Comparison of ENCODE assay signal across 16 cellular contexts in the genomic region with DNA sequence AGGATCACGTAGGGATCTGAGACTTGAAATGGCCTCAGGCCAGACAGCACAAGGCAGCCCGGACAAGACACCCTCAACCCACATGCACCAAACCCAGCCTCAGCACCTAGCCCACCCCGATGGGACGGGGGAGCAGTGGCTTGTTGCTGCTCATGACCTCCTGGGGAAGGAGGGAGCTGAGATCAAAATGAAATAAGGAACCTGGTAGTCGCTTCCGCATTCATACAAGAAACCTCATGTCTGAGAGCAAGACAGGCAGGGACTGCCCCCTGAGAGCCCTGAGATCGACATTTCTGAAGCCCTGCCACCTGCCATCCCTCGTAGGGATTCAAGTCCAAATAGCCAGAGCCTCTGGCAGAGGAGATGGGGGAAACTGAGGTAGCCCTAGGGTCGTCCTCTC. TPM values are rescaled to one million over a fixed set of nuclear protein-coding genes. Genes with fewer than 3 reads are reported as not detected.
DNase-seq lines count a peak whose midpoint lies in the region; ATAC-seq and TF ChIP-seq lines count a peak whose summit lies in the region.
"Had no signal": no experiment of that assay in that cellular context is flagged by ENCODE, and none has a peak within 500 bp of the region (broad histone marks: within the 10 kb centered on the region; RNA-seq: fewer than 3 reads in every experiment).

No MANE protein-coding gene starts in this region.

- H3K27ac ChIP-seq in colonic mucosa = no peak overlapping the region
- no peak overlapping the region for H3K27ac ChIP-seq in gastroesophageal sphincter
- H3K27ac ChIP-seq: sigmoid colon had no signal

- no peak for TF ChIP-seq CTCF in GM13977 (IDR thresholded peaks at IDR 0.05; ENCODE audit: extremely low read depth, insufficient read depth, missing control alignments)
- TF ChIP-seq CTCF in activated B cell treated with CpG ODN at 0.5 μM for 24 hours (IDR thresholded peaks at IDR 0.05) = no peak
- TF ChIP-seq CTCF in colonic mucosa (IDR thresholded peaks at IDR 0.05) = no peak
- TF ChIP-seq CTCF in gastroesophageal sphincter (IDR thresholded peaks at IDR 0.05) = no peak

- no peak overlapping the region for H3K4me3 ChIP-seq in colonic mucosa
- H3K4me3 ChIP-seq in gastroesophageal sphincter = no peak overlapping the region
- H3K4me3 ChIP-seq: heart left ventricle, sigmoid colon had no signal

- POLR2A ChIA-PET in activated B cell treated with CpG ODN at 0.5 μM for 24 hours (lab: Charles Lee) = interaction anchor here (0.9 to 2.9 kb wide), 2 partner anchors 10 to 67 kb away, joined by 3 to 52 read pairs; partner anchors contain the start of genes NDUFAF8, SLC38A10 and TEPSIN

- H3K36me3 ChIP-seq in colonic mucosa = no peaks in the 10 kb centered on the region
- H3K36me3 ChIP-seq in gastroesophageal sphincter = peaks cover 0 to 53% of the 10 kb centered on the region in 2 donors

- peak; percentile 64 for DNase-seq in GM13977 (ENCODE audit: low spot score)
- peak; percentile 85 to 91 for DNase-seq in Kasumi-1 (lab: John Stamatoyannopoulos, UW)
- DNase-seq in activated B cell treated with CpG ODN at 0.5 μM for 24 hours = peak; percentile 41
- DNase-seq in pons (ENCODE audit: low spot score) = peak; percentile 69
- DNase-seq in colonic mucosa = no peak
- no peak for DNase-seq in T-helper 9 cell
- DNase-seq in DMS79 treated with DMSO at 0.1 percent for 48 hours (lab: John Stamatoyannopoulos, UW) = no peak
- DNase-seq: CD4-positive, CD25-positive, alpha-beta regulatory T cell; left cardiac atrium; NCI-H1417; NCI-H510A treated with DMSO at 0.1 percent for 48 hours; sigmoid colon had no signal

- WGBS in gastroesophageal sphincter (ENCODE audit: low coverage in 1 of 2), 2 donors = 82% methylated on average over 7 of the region's 9 CpGs; no CpG with 5 or more reads in 1 of the 2 donors

- TF ChIP-seq EP300 in gastroesophageal sphincter (IDR thresholded peaks at IDR 0.05) = no peak

- CTCF ChIA-PET in activated B cell treated with CpG ODN at 0.5 μM for 24 hours (lab: Charles Lee) = interaction anchor here (1.0 to 1.3 kb wide), 2 partner anchors 9 to 11 kb away, joined by 4 read pairs; partner anchors contain the start of genes NDUFAF8 and TEPSIN

- peak overlapping the region; percentile 86 for H3K27ac Mint-ChIP-seq in activated B cell treated with CpG ODN at 0.5 μM for 24 hours
- H3K27ac Mint-ChIP-seq: nephron had no signal

- no peaks in the 10 kb centered on the region for H3K27me3 Mint-ChIP-seq in activated B cell treated with CpG ODN at 0.5 μM for 24 hours
- H3K27me3 Mint-ChIP-seq: activated naive CD4-positive, alpha-beta T cell treated with anti-CD3 and anti-CD28 coated beads, Interleukin-2, amount 50 U/mL, for 24 hours; CD4-positive, CD25-positive, alpha-beta regulatory T cell had no signal

- peak overlapping the region; percentile 62 for H3K4me3 Mint-ChIP-seq in activated B cell treated with CpG ODN at 0.5 μM for 24 hours
- H3K4me3 Mint-ChIP-seq: activated naive CD4-positive, alpha-beta T cell treated with anti-CD3 and anti-CD28 coated beads, Interleukin-2, amount 50 U/mL, for 24 hours; nephron had no signal

- peak; percentile 88 for ATAC-seq in activated B cell treated with CpG ODN at 0.5 μM for 24 hours (ENCODE audit: low read depth)
- no peak for ATAC-seq in gastroesophageal sphincter
- ATAC-seq: heart left ventricle, left cardiac atrium had no signal

- intact Hi-C loops in activated B cell treated with CpG ODN at 0.5 μM for 24 hours (cut with micrococcal nuclease) = loop anchor here (1.0 to 10.0 kb wide), 2 partner anchors 11 to 74 kb away; partner anchors contain the start of genes NDUFAF8 and TEPSIN
- intact Hi-C loops in colonic mucosa (cut with DNase I) = no loop called here

- in situ Hi-C loops in GM13977 (cut with MboI; ENCODE audit: low pct_unique_long_range_greater_than_20kb, low sequenced_read_pairs, unreplicated experiment) = no loop called here

- H3K27me3 ChIP-seq in colonic mucosa (no peaks in the 10 kb centered on the region), gastroesophageal sphincter (no peaks in the 10 kb centered on the region)
- H3K27me3 ChIP-seq: heart left ventricle, sigmoid colon had no signal

- H3K9me3 ChIP-seq in colonic mucosa (no peaks in the 10 kb centered on the region), gastroesophageal sphincter (peaks cover 0 to 3% (median 0%) of the 10 kb centered on the region in 3 donors)
- H3K9me3 ChIP-seq: sigmoid colon had no signal

- no peaks in the 10 kb centered on the region for H3K9me3 Mint-ChIP-seq in activated B cell treated with CpG ODN at 0.5 μM for 24 hours
- H3K9me3 Mint-ChIP-seq: activated naive CD4-positive, alpha-beta T cell treated with anti-CD3 and anti-CD28 coated beads, Interleukin-2, amount 50 U/mL, for 24 hours; CD4-positive, CD25-positive, alpha-beta regulatory T cell; nephron had no signal

- no peak for TF ChIP-seq POLR2A in gastroesophageal sphincter (IDR thresholded peaks at IDR 0.05)

- no peak overlapping the region for H3K9ac ChIP-seq in colonic mucosa (ENCODE audit: low read depth in 2 of 2, low read length in 2 of 2)

- H3K36me3 Mint-ChIP-seq in activated B cell treated with CpG ODN at 0.5 μM for 24 hours (ENCODE audit: low read depth) = peaks cover 24% of the 10 kb centered on the region

- H3K4me1 Mint-ChIP-seq in activated B cell treated with CpG ODN at 0.5 μM for 24 hours = peaks cover 38% of the 10 kb centered on the region

- H3K4me1 ChIP-seq in colonic mucosa = peaks cover 5% of the 10 kb centered on the region
- H3K4me1 ChIP-seq in gastroesophageal sphincter = peaks cover 0 to 8% (median 4%) of the 10 kb centered on the region in 3 donors

RNA-seq across cellular contexts. Expression of gene CEP131, which starts 5.7 kb away (rescaled TPM):
- total RNA-seq in activated B cell treated with CpG ODN at 0.5 μM for 24 hours = 14.2 and 15.9 TPM in 2 replicates
- 10 to 100 TPM in 1 of 2 donors, 1 to 10 TPM in 1; 4.3 to 15.0 TPM for total RNA-seq in colonic mucosa
- total RNA-seq in gastroesophageal sphincter = 10 to 100 TPM in 1 of 4 donors, 1 to 10 TPM in 3; 4.4 to 12.0 (median 6.4) TPM

RNA-seq across cellular contexts. Expression of gene TEPSIN, which starts 10.4 kb away (rescaled TPM):
- total RNA-seq in activated B cell treated with CpG ODN at 0.5 μM for 24 hours = 82.9 and 102 TPM in 2 replicates
- total RNA-seq in colonic mucosa = 10 to 100 TPM; 29.3 to 46.7 TPM
- total RNA-seq in gastroesophageal sphincter = 10 to 100 TPM in 3 of 4 donors, 1 to 10 TPM in 1; 8.0 to 43.0 (median 23.5) TPM

RNA-seq across cellular contexts. Expression of gene NDUFAF8, which starts 10.7 kb away (rescaled TPM):
- total RNA-seq in activated B cell treated with CpG ODN at 0.5 μM for 24 hours (52.8 and 55.8 TPM in 2 replicates), colonic mucosa (10 to 100 TPM; 22.4 to 58.2 TPM), gastroesophageal sphincter (10 to 100 TPM; 16.9 to 38.4 (median 22.3) TPM)

Comparison
In these comparisons a context has a peak if more than half of its experiments do, and no peak if none do; other contexts are left out.
1. DNase-seq: peak in GM13977 (single experiment), Kasumi-1 (2 of 2), activated B cell treated with CpG ODN at 0.5 μM for 24 hours (single experiment) and pons (single experiment); none in colonic mucosa (single experiment), T-helper 9 cell (single experiment) and DMS79 treated with DMSO at 0.1 percent for 48 hours (single experiment).